ENCODE assay signal across 8 cellular contexts in genomic region chr17:49763735-49764558, GRCh38. TPM values are rescaled to one million over a fixed set of nuclear protein-coding genes. Genes with fewer than 3 reads are reported as not detected.
DNase-seq lines count a peak whose midpoint lies in the region; TF ChIP-seq lines count a peak whose summit lies in the region.

Gene FAM117A (minus strand): TSS chr17:49764131. CDS start chr17:49764087, 44 bp downstream.

- H3K4me3 ChIP-seq in NB4 (ENCODE audit: low read depth, low read length): peak within 1 kb of the TSS; percentile 76

- DNase-seq in GM04504 (ENCODE audit: low read depth): peak; percentile 83
- DNase-seq in HFFc6: peak; percentile 52
- peak; percentile 99 for DNase-seq in NB4 (ENCODE audit: low read depth)
- peak; percentile 100 for DNase-seq in SK-N-DZ (ENCODE audit: low spot score)
- peak; percentile 97 for DNase-seq in activated naive CD4-positive, alpha-beta T cell treated with Interleukin-2 at 50 U/mL for 16 hours
- DNase-seq in germinal center (ENCODE audit: low spot score): peak; percentile 98
- DNase-seq in non-pigmented ciliary epithelial cell (ENCODE audit: low read depth): peak; percentile 96
- peak; percentile 98 for DNase-seq in superior temporal gyrus (ENCODE audit: extremely low spot score)

- peak; percentile 91 for TF ChIP-seq POLR2A in NB4 (IDR thresholded peaks at IDR 0.05; ENCODE audit: extremely low read depth, insufficient read length)

- H3K36me3 Mint-ChIP-seq in HFFc6 (ENCODE audit: low read depth): 0 out of 2 replicates have a peak, but pooled peaks cover 6% of the 10 kb centered on the region

- peaks cover 59% of the 10 kb centered on the region for H3K27me3 Mint-ChIP-seq in HFFc6 (ENCODE audit: insufficient read depth)

- H3K9me3 Mint-ChIP-seq in HFFc6: no peaks in the 10 kb centered on the region

- TF ChIP-seq CTCF in HFFc6 (IDR thresholded peaks at IDR 0.05) (no peak), NB4 (IDR thresholded peaks at IDR 0.05; ENCODE audit: low read depth, low read length) (no peak)

- H3K4me3 Mint-ChIP-seq in HFFc6: peak within 1 kb of the TSS; percentile 29

- peaks cover 22% of the 10 kb centered on the region; the same call in 1 of the 2 replicates for H3K4me1 Mint-ChIP-seq in HFFc6 (ENCODE audit: low read depth)

- no peak within 1 kb of the TSS for H3K27ac Mint-ChIP-seq in HFFc6

RNA-seq across cellular contexts. Expression of gene FAM117A, which starts in this region (rescaled TPM):
- total RNA-seq in HFFc6 (2021; fragmentation: NEBNext Ultra II Directional; extraction: Animal tissue kit (Norgen Biotek cat#: 25700)): 1 to 10 TPM in 1 of 6 experiments, under 1 TPM in 5; 0.23 to 1.1 (median 0.57) TPM
- 7.5 and 9.1 TPM in 2 replicates for polyA plus RNA-seq in SK-N-DZ (2014; cell fraction: cytosol; rRNA removed)
- 4.7 and 18.3 TPM in 2 replicates for polyA plus RNA-seq in SK-N-DZ (2014; cell fraction: nucleus; rRNA removed)

Comparison
In these comparisons a context has a peak if more than half of its experiments do, and no peak if none do; other contexts are left out.
1. Peak in every context shown above with its lines: DNase-seq and H3K4me3 ChIP-seq.